In genomic region chr15:71333839-71334238, GRCh38 we compare ENCODE assay signal across 13 cellular contexts.
DNase-seq lines count a peak whose midpoint lies in the region.
"Had no signal": no experiment of that assay in that cellular context is flagged by ENCODE, and none has a peak within 500 bp of the region (broad histone marks: within the 10 kb centered on the region; RNA-seq: fewer than 3 reads in every experiment).

No MANE protein-coding gene starts in this region.

- DNase-seq in EH (ENCODE audit: low read depth), result peak; percentile 89
- DNase-seq in LHCN-M2 (ENCODE audit: low read depth), result peak; percentile 60
- peak; percentile 41 for DNase-seq in brain pericyte (ENCODE audit: low read depth, low spot score)
- peak; percentile 55 for DNase-seq in non-pigmented ciliary epithelial cell (ENCODE audit: low read depth)
- DNase-seq in NOMO-1 treated with DMSO at 0.1 percent for 48 hours (lab: John Stamatoyannopoulos, UW; ENCODE audit: unreplicated experiment), result no peak
- no peak for DNase-seq in HT-29 (ENCODE audit: low spot score)
- DNase-seq in hippocampal formation (lab: John Stamatoyannopoulos, UW), result no peak
- no peak for DNase-seq in OCI-M2 (lab: John Stamatoyannopoulos, UW; ENCODE audit: unreplicated experiment)
- DNase-seq: CD4-positive, alpha-beta T cell; KG1; NCI-H510A; stimulated activated CD4-positive, alpha-beta T cell treated with anti-CD3 and anti-CD28 coated beads, Interleukin-4, amount 100 ng/mL, for 1 hour; stimulated activated naive B cell treated with anti-CD40 and anti-IgM and Interleukin-4, amounts not matched to agents 10 μg/mL and 1 μg/mL and 100 μg/mL, for 72 hours had no signal

Comparison
In these comparisons a context has a peak if more than half of its experiments do, and no peak if none do; other contexts are left out.
1. DNase-seq: peak in EH (single experiment), LHCN-M2 (single experiment), brain pericyte (single experiment) and non-pigmented ciliary epithelial cell (single experiment); none in NOMO-1 treated with DMSO at 0.1 percent for 48 hours (single experiment), HT-29 (single experiment), hippocampal formation (0 of 2) and OCI-M2 (single experiment).